In genomic region chrX:47458528-47458927, GRCh38 we compare ENCODE assay signal across 19 cellular contexts.
"Had no signal": no experiment of that assay in that cellular context is flagged by ENCODE, and none has a peak within 500 bp of the region (broad histone marks: within the 10 kb centered on the region; RNA-seq: fewer than 3 reads in every experiment).

No MANE protein-coding gene starts in this region.

- H3K9me3 Mint-ChIP-seq: activated naive CD4-positive, alpha-beta T cell treated with anti-CD3 and anti-CD28 coated beads, Interleukin-2, amount 50 U/mL, for 24 hours; activated T-cell treated with anti-CD3 and anti-CD28 coated beads, Interleukin-2, amount 50 U/mL, for 24 hours; stimulated activated naive CD8-positive, alpha-beta T cell treated with anti-CD3 and anti-CD28 coated beads, Interleukin-15, Interleukin-2, amounts not matched to agents 100 ng/mL and 50 ng/mL, for 24 hours had no signal

- H3K4me3 Mint-ChIP-seq: activated naive CD4-positive, alpha-beta T cell treated with anti-CD3 and anti-CD28 coated beads, Interleukin-2, amount 50 U/mL, for 24 hours; activated T-cell treated with anti-CD3 and anti-CD28 coated beads, Interleukin-2, amount 50 U/mL, for 24 hours; nephron; stimulated activated naive CD8-positive, alpha-beta T cell treated with anti-CD3 and anti-CD28 coated beads, Interleukin-15, Interleukin-2, amounts not matched to agents 100 ng/mL and 50 ng/mL, for 24 hours had no signal

- H3K27me3 Mint-ChIP-seq: activated naive CD4-positive, alpha-beta T cell treated with anti-CD3 and anti-CD28 coated beads, Interleukin-2, amount 50 U/mL, for 24 hours; stimulated activated naive CD8-positive, alpha-beta T cell treated with anti-CD3 and anti-CD28 coated beads, Interleukin-15, Interleukin-2, amounts not matched to agents 100 ng/mL and 50 ng/mL, for 24 hours had no signal

- ATAC-seq: activated CD4-positive, CD25-positive, alpha-beta regulatory T cell treated with anti-CD3 and anti-CD28 coated beads, Interleukin-2, amount 50 U/mL, for 24 hours; body of pancreas; foreskin keratinocyte; lower lobe of right lung; right lobe of liver had no signal

- H3K4me1 Mint-ChIP-seq: activated naive CD4-positive, alpha-beta T cell treated with anti-CD3 and anti-CD28 coated beads, Interleukin-2, amount 50 U/mL, for 24 hours; nephron had no signal

- DNase-seq: activated CD4-positive, alpha-beta T cell treated with anti-CD3 and anti-CD28 coated beads, Interleukin-2, amount 50 U/mL, for 1 hour; activated T-cell treated with anti-CD3 and anti-CD28 coated beads, Interleukin-2, amount 50 U/mL, for 24 hours; amygdala; body of pancreas; dorsolateral prefrontal cortex; foreskin keratinocyte; glutamatergic neuron; hippocampal formation; islet precursor cell; lower lobe of right lung; right lobe of liver; stimulated activated CD4-positive, alpha-beta T cell treated with anti-CD3 and anti-CD28 coated beads, Interleukin-4, amount 100 ng/mL, for 24 hours; transverse colon; uterus had no signal

- H3K27ac Mint-ChIP-seq: activated naive CD4-positive, alpha-beta T cell treated with anti-CD3 and anti-CD28 coated beads, Interleukin-2, amount 50 U/mL, for 24 hours; activated T-cell treated with anti-CD3 and anti-CD28 coated beads, Interleukin-2, amount 50 U/mL, for 24 hours; activated T-helper 2 cell treated with anti-CD3 and anti-CD28 coated beads, Interferon-gamma antibody, Interleukin-2, Interleukin-4, amounts not matched to agents 10 μg/mL and 5 μg/mL and 100 μg/mL, durations not matched to agents 14 hours and 24 hours and 36 hours; nephron; stimulated activated naive CD8-positive, alpha-beta T cell treated with anti-CD3 and anti-CD28 coated beads, Interleukin-15, Interleukin-2, amounts not matched to agents 100 ng/mL and 50 ng/mL, for 24 hours had no signal
